In the genomic region with DNA sequence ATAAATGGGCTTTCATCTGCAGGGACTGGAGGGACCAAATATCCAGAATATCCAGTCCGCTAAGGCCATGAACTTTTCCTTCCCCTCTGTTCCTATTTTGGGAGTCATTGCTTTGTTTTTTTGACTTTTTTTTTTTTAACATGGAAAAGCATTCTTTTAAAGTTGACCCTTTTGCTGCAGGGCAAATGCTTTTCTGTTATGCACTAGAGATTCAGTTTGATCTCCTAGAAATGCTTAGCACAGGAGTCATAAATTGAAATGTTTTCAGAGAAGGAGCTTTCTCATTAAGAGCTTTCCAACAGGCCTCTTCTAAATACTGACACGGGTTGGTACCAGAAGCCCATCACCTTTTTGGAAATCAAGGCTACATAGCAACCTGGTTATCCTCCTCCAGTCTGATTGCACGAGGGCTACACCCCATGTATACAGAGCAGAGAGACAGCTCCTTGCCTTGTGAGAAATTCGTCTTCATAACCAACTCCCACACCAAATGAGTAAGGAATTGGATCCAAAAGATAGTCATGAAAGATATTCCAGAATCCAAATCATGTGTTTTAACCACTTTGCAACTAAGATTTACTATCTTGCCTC, we compare ENCODE assay signal across 12 cellular contexts.
DNase-seq lines count a peak whose midpoint lies in the region; ATAC-seq and TF ChIP-seq lines count a peak whose summit lies in the region.
"Had no signal": no experiment of that assay in that cellular context is flagged by ENCODE, and none has a peak within 500 bp of the region (broad histone marks: within the 10 kb centered on the region; RNA-seq: fewer than 3 reads in every experiment).

No MANE protein-coding gene starts in this region.

- H3K27ac ChIP-seq in ascending aorta, result peak overlapping the region; percentile 43 to 55
- peak overlapping the region in 2 of 3 donors; percentile 3 to 36 for H3K27ac ChIP-seq in thyroid gland
- H3K27ac ChIP-seq: 22Rv1 had no signal

- H3K27me3 Mint-ChIP-seq in activated CD4-positive, alpha-beta T cell treated with anti-CD3 and anti-CD28 coated beads for 36 hours, result no peaks in the 10 kb centered on the region
- no peaks in the 10 kb centered on the region for H3K27me3 Mint-ChIP-seq in memory B cell

- no peaks in the 10 kb centered on the region for H3K36me3 ChIP-seq in ascending aorta
- H3K36me3 ChIP-seq in thyroid gland, result no peaks in the 10 kb centered on the region

- no peak for ATAC-seq in activated CD4-positive, alpha-beta T cell treated with anti-CD3 and anti-CD28 coated beads for 36 hours
- no peak for ATAC-seq in memory B cell (ENCODE audit: low read depth)

- DNase-seq in activated CD4-positive, alpha-beta T cell treated with anti-CD3 and anti-CD28 coated beads for 36 hours, result no peak
- no peak for DNase-seq in activated CD4-positive, alpha-beta T cell treated with anti-CD3 and anti-CD28 coated beads, Interleukin-2, amount 50 U/mL, for 48 hours
- DNase-seq in ascending aorta (ENCODE audit: low spot score in 2 of 2), result no peak
- no peak for DNase-seq in memory B cell (ENCODE audit: low spot score in 2 of 2)
- no peak for DNase-seq in thyroid gland
- DNase-seq in HK-2 (ENCODE audit: unreplicated experiment), result no peak
- DNase-seq in AML-193 (lab: John Stamatoyannopoulos, UW), result no peak
- DNase-seq in posterior vena cava (ENCODE audit: low spot score), result no peak
- DNase-seq: GF-D8, mesendoderm had no signal

- H3K4me3 ChIP-seq in ascending aorta (no peak overlapping the region), thyroid gland (replicated peaks in 1 of 3) (no peak overlapping the region)

- CTCF ChIA-PET in activated CD4-positive, alpha-beta T cell treated with anti-CD3 and anti-CD28 coated beads for 36 hours (lab: Charles Lee), result interaction anchor here (0.6 to 0.8 kb wide), 2 partner anchors 18 to 81 kb away, joined by 3 read pairs; no protein-coding TSS in a partner anchor

- no peak overlapping the region for H3K4me3 Mint-ChIP-seq in activated CD4-positive, alpha-beta T cell treated with anti-CD3 and anti-CD28 coated beads for 36 hours
- H3K4me3 Mint-ChIP-seq in memory B cell, result peak overlapping the region; percentile 2
- H3K4me3 Mint-ChIP-seq: T-helper 1 cell treated with Interleukin-12 subunit alpha and Interleukin-12 subunit beta and Interleukin-4 antibody, amounts not matched to agents 30 μg/mL and 1 μg/mL, for 36 hours had no signal

- peaks cover 9 to 36% of the 10 kb centered on the region in 2 donors for H3K4me1 ChIP-seq in ascending aorta
- peaks cover 32 to 52% of the 10 kb centered on the region in 2 donors for H3K4me1 ChIP-seq in thyroid gland

- peak overlapping the region; percentile 32 for H3K27ac Mint-ChIP-seq in activated CD4-positive, alpha-beta T cell treated with anti-CD3 and anti-CD28 coated beads for 36 hours
- H3K27ac Mint-ChIP-seq in memory B cell, result peak overlapping the region; percentile 92
- H3K27ac Mint-ChIP-seq: T-helper 1 cell treated with Interleukin-12 subunit alpha and Interleukin-12 subunit beta and Interleukin-4 antibody, amounts not matched to agents 30 μg/mL and 1 μg/mL, for 36 hours had no signal

- intact Hi-C loops in activated CD4-positive, alpha-beta T cell treated with anti-CD3 and anti-CD28 coated beads for 36 hours (cut with DNase I, micrococcal nuclease), result loop anchor here in 1 of 2 experiments (10.0 kb wide), 1 partner anchor 118 kb away; no protein-coding TSS in a partner anchor
- intact Hi-C loops in ascending aorta (cut with DNase I), result no loop called here
- intact Hi-C loops in thyroid gland (cut with DNase I), result no loop called here
- intact Hi-C loops in posterior vena cava (cut with DNase I), result no loop called here

- TF ChIP-seq POLR2A in thyroid gland (IDR thresholded peaks at IDR 0.05), result no peak

- POLR2A ChIA-PET in activated CD4-positive, alpha-beta T cell treated with anti-CD3 and anti-CD28 coated beads for 36 hours (lab: Charles Lee), result no interaction called here

- H3K4me1 Mint-ChIP-seq in activated CD4-positive, alpha-beta T cell treated with anti-CD3 and anti-CD28 coated beads for 36 hours, result peaks cover 46% of the 10 kb centered on the region
- peaks cover 58% of the 10 kb centered on the region for H3K4me1 Mint-ChIP-seq in memory B cell

- no peaks in the 10 kb centered on the region for H3K36me3 Mint-ChIP-seq in activated CD4-positive, alpha-beta T cell treated with anti-CD3 and anti-CD28 coated beads for 36 hours (ENCODE audit: low read depth)
- H3K36me3 Mint-ChIP-seq in memory B cell, result no peaks in the 10 kb centered on the region

- H3K9me3 ChIP-seq in ascending aorta, result no peaks in the 10 kb centered on the region
- H3K9me3 ChIP-seq in thyroid gland, result no peaks in the 10 kb centered on the region

- no peak for TF ChIP-seq CTCF in ascending aorta (IDR thresholded peaks at IDR 0.05)
- TF ChIP-seq CTCF in thyroid gland (IDR thresholded peaks at IDR 0.05), result no peak

- 48 to 69% methylated on average over 4 of the region's 4 CpGs for WGBS in thyroid gland, 2 donors

- no peaks in the 10 kb centered on the region for H3K9me3 Mint-ChIP-seq in activated CD4-positive, alpha-beta T cell treated with anti-CD3 and anti-CD28 coated beads for 36 hours (ENCODE audit: low read depth)
- H3K9me3 Mint-ChIP-seq in memory B cell, result no peaks in the 10 kb centered on the region
- H3K9me3 Mint-ChIP-seq: T-helper 1 cell treated with Interleukin-12 subunit alpha and Interleukin-12 subunit beta and Interleukin-4 antibody, amounts not matched to agents 30 μg/mL and 1 μg/mL, for 36 hours had no signal

- H3K27me3 ChIP-seq in ascending aorta, result no peaks in the 10 kb centered on the region
- no peaks in the 10 kb centered on the region for H3K27me3 ChIP-seq in thyroid gland
